ENCODE assay signal across 1 cellular context in genomic region chr10:113666682-113667252, GRCh38.
TF ChIP-seq lines count a peak whose summit lies in the region.

No MANE protein-coding gene starts in this region.

TF ChIP-seq in GM23338, 12 proteins besides CTCF, POLR2A, EP300 and RAD21 (continued from another document):
- no peak for TF ChIP-seq REST (IDR thresholded peaks at IDR 0.05; ENCODE audit: unreplicated experiment)
- no peak for TF ChIP-seq JUNB (IDR thresholded peaks at IDR 0.05; ENCODE audit: unreplicated experiment)
- TF ChIP-seq ETS1 (IDR thresholded peaks at IDR 0.05) = no peak
- TF ChIP-seq STAT1 (IDR thresholded peaks at IDR 0.05; ENCODE audit: unreplicated experiment) = no peak
- no peak for TF ChIP-seq EZH2 (IDR thresholded peaks at IDR 0.05; ENCODE audit: low read depth, unreplicated experiment)
- TF ChIP-seq POLR2AphosphoS5 (IDR thresholded peaks at IDR 0.05; ENCODE audit: low read depth) = no peak
- no peak for TF ChIP-seq CREB1 (CRISPR knock-in tag; IDR thresholded peaks at IDR 0.05; ENCODE audit: low read depth)
- TF ChIP-seq EZH2phosphoT487 (IDR thresholded peaks at IDR 0.05; ENCODE audit: unreplicated experiment) = no peak
